24 cellular contexts compared by ENCODE assay signal in genomic region chr9:3012245-3012644, GRCh38.
"Had no signal": no experiment of that assay in that cellular context is flagged by ENCODE, and none has a peak within 500 bp of the region (broad histone marks: within the 10 kb centered on the region; RNA-seq: fewer than 3 reads in every experiment).

No MANE protein-coding gene starts in this region.

- H3K4me1 ChIP-seq: adrenal gland, body of pancreas, breast epithelium, SJCRH30 had no signal

- H3K27me3 ChIP-seq: adrenal gland, body of pancreas, breast epithelium, SJCRH30 had no signal

- H3K27ac ChIP-seq: adrenal gland, body of pancreas, breast epithelium, SJCRH30, SK-N-MC had no signal

- DNase-seq: activated CD4-positive, alpha-beta T cell treated with anti-CD3 and anti-CD28 coated beads, Interleukin-2, amount 10 ng/mL, durations not matched to agents 24 days and 14 days; activated CD4-positive, alpha-beta T cell treated with anti-CD3 and anti-CD28 coated beads, Interleukin-2, amount 50 U/mL, for 48 hours; activated CD8-positive, alpha-beta T cell treated with anti-CD3 and anti-CD28 coated beads, Interleukin-2, amount 10 ng/mL, durations not matched to agents 7 days and 5 days; activated gamma-delta T cell treated with Interleukin-2 at 50 U/mL for 16 hours; activated naive CD4-positive, alpha-beta T cell treated with anti-CD3 and anti-CD28 coated beads for 36 hours; activated T-cell treated with anti-CD3 and anti-CD28 coated beads, Interleukin-2, amount 50 U/mL, for 24 hours; adrenal gland; Karpas-422; NCI-H1048; NCI-H1105 treated with DMSO at 0.1 percent for 48 hours; NCI-H1436; NCI-H1694 treated with DMSO at 0.1 percent for 48 hours; NCI-H2029; NCI-H345; NCI-H524 treated with DMSO at 0.1 percent for 48 hours; SHP77; SJCRH30; T1000 had no signal

- ATAC-seq: activated CD8-positive, alpha-beta T cell treated with anti-CD3 and anti-CD28 coated beads, Interleukin-2, amount 10 ng/mL, durations not matched to agents 7 days and 5 days; activated naive CD4-positive, alpha-beta T cell treated with anti-CD3 and anti-CD28 coated beads, Interleukin-2, amount 50 U/mL, for 72 hours; body of pancreas; K562; Panc1 had no signal

- H3K36me3 ChIP-seq: adrenal gland, breast epithelium, SJCRH30 had no signal

- H3K9me3 ChIP-seq: adrenal gland, body of pancreas, breast epithelium, SJCRH30 had no signal

- H3K4me3 ChIP-seq: adrenal gland, body of pancreas, breast epithelium, K562, SJCRH30, SK-N-MC had no signal
